9 cellular contexts compared by ENCODE assay signal in genomic region chr15:44728232-44728575, GRCh38. TPM values are rescaled to one million over a fixed set of nuclear protein-coding genes. Genes with fewer than 3 reads are reported as not detected.
DNase-seq lines count a peak whose midpoint lies in the region; ATAC-seq, FAIRE-seq and TF ChIP-seq lines count a peak whose summit lies in the region.
"Not testable (repeated sequence)": the region's sequence is repeated elsewhere in the genome, so short reads cannot be mapped to it uniquely, and the experiment has no call there.
"Had no signal": no experiment of that assay in that cellular context is flagged by ENCODE, and none has a peak within 500 bp of the region (broad histone marks: within the 10 kb centered on the region; RNA-seq: fewer than 3 reads in every experiment).

No MANE protein-coding gene starts in this region.

- H3K18ac ChIP-seq in neuronal stem cell (ENCODE audit: low read length): not testable (repeated sequence)

- H3K27ac Mint-ChIP-seq in CD4-positive, alpha-beta T cell: peak overlapping the region; percentile 99
- H3K27ac Mint-ChIP-seq in T-helper 17 cell: peak overlapping the region; percentile 99

- WGBS in neuronal stem cell (ENCODE audit: extremely low coverage in 2 of 2, insufficient read length in 2 of 2, insufficient replicate concordance in 1 of 2), 2 donors: no CpG with 5 or more reads among the region's 5 CpGs
- WGBS in suprapubic skin: 68% methylated on average over 5 of the region's 5 CpGs

- H2AK5ac ChIP-seq in neuronal stem cell (ENCODE audit: low read depth, low read length): not testable (repeated sequence)

- H3K36me3 Mint-ChIP-seq in CD4-positive, alpha-beta T cell (ENCODE audit: low read depth): peaks cover 28% of the 10 kb centered on the region
- not testable (repeated sequence) for H3K36me3 Mint-ChIP-seq in T-helper 17 cell (ENCODE audit: low read depth)

- not testable (repeated sequence) for H3K79me1 ChIP-seq in neuronal stem cell (ENCODE audit: low read depth, low read length)

- H3K4ac ChIP-seq in neuronal stem cell (ENCODE audit: low read length): not testable (repeated sequence)

- H2BK120ac ChIP-seq in neuronal stem cell (ENCODE audit: low read depth, low read length): not testable (repeated sequence)

- H2BK12ac ChIP-seq in neuronal stem cell (ENCODE audit: low read length): not testable (repeated sequence)

- H3K4me3 Mint-ChIP-seq in CD4-positive, alpha-beta T cell: peak overlapping the region; percentile 96
- peak overlapping the region; percentile 97 for H3K4me3 Mint-ChIP-seq in T-helper 17 cell

- peak overlapping the region; percentile 98 for H3K27ac ChIP-seq in CD4-positive, alpha-beta T cell (ENCODE audit: low read depth, low read length)
- H3K27ac ChIP-seq in HUES48 (ENCODE audit: low read depth, low read length): peak overlapping the region; percentile 97
- H3K27ac ChIP-seq in angular gyrus (ENCODE audit: low read depth, low read length): peak overlapping the region; percentile 99
- peak overlapping the region; percentile 99 for H3K27ac ChIP-seq in kidney (ENCODE audit: low read depth in 2 of 2, low read length in 2 of 2)
- not testable (repeated sequence) for H3K27ac ChIP-seq in neuronal stem cell (replicated peaks; ENCODE audit: low read length)
- peak overlapping the region; percentile 97 for H3K27ac ChIP-seq in suprapubic skin

- H3K9ac ChIP-seq in HUES48 (ENCODE audit: low read depth, low read length) (peak overlapping the region; percentile 28; the same call in 1 of the 2 replicates), kidney (ENCODE audit: low read length in 2 of 2) (peak overlapping the region; percentile 60 to 98)
- not testable (repeated sequence) for H3K9ac ChIP-seq in neuronal stem cell (ENCODE audit: low read depth, low read length, poor library complexity)

- not testable (repeated sequence) for H3K27me3 ChIP-seq in CD4-positive, alpha-beta T cell (ENCODE audit: control insufficient read depth, insufficient read depth, low read length); HUES48 (ENCODE audit: control insufficient read depth, insufficient read depth, low read length); neuronal stem cell (ENCODE audit: control insufficient read depth in 3 of 3, insufficient read depth in 3 of 3, low read depth in 1 of 3, low read length in 3 of 3); suprapubic skin

- H4K8ac ChIP-seq in neuronal stem cell (ENCODE audit: low read depth, low read length): not testable (repeated sequence)

- not testable (repeated sequence) for H3K23ac ChIP-seq in neuronal stem cell (ENCODE audit: low read depth, low read length, poor library complexity)

- H3K4me3 ChIP-seq in HUES48 (ENCODE audit: low read depth, low read length) (peak overlapping the region; percentile 81), epithelial cell of esophagus (ENCODE audit: low read length) (peak overlapping the region; percentile 87), kidney (ENCODE audit: low read length in 2 of 2) (peak overlapping the region; percentile 70 to 98), neuronal stem cell (ENCODE audit: low read length in 2 of 2) (peak overlapping the region in 1 of 2 donors; percentile 56), suprapubic skin (peak overlapping the region; percentile 84)

- H3K27me3 Mint-ChIP-seq in CD4-positive, alpha-beta T cell; T-helper 17 cell: not testable (repeated sequence)

- intact Hi-C loops in CD4-positive, alpha-beta T cell (cut with DNase I, micrococcal nuclease): loop anchor here in 1 of 2 experiments (1.0 kb wide), 1 partner anchor 9 kb away; no protein-coding TSS in a partner anchor
- intact Hi-C loops in kidney (cut with DNase I): not testable (repeated sequence)

- not testable (repeated sequence) for H3K9me3 ChIP-seq in CD4-positive, alpha-beta T cell (ENCODE audit: control insufficient read depth, low read length); HUES48 (ENCODE audit: control insufficient read depth, insufficient read depth, low read length); T-helper 17 cell (ENCODE audit: control insufficient read depth, low read length, poor library complexity, severe bottlenecking); kidney (ENCODE audit: control insufficient read depth in 1 of 2, low read length in 2 of 2); neuronal stem cell (replicated peaks in 1 of 2; ENCODE audit: control insufficient read depth in 2 of 2, insufficient read depth in 1 of 2, low read depth in 1 of 2, low read length in 2 of 2); suprapubic skin

- not testable (repeated sequence) for H3K14ac ChIP-seq in neuronal stem cell (ENCODE audit: low read length)

- POLR2A ChIA-PET in CD4-positive, alpha-beta T cell (lab: Charles Lee): interaction anchor here (0.8 to 38.3 kb wide), 16 partner anchors 9 to 301 kb away, joined by 3 to 4232 read pairs (median 3); partner anchors contain the start of genes B2M, PATL2, SPG11 and TRIM69

- TF ChIP-seq EP300 in suprapubic skin (IDR thresholded peaks at IDR 0.05): not testable (repeated sequence)

- peaks cover 18% of the 10 kb centered on the region for H3K4me1 ChIP-seq in HUES48 (ENCODE audit: control insufficient read depth, insufficient read depth, low read length)
- not testable (repeated sequence) for H3K4me1 ChIP-seq in kidney (ENCODE audit: control insufficient read depth in 1 of 2, insufficient read depth in 1 of 2, low read depth in 1 of 2, low read length in 2 of 2); neuronal stem cell (ENCODE audit: control insufficient read depth in 2 of 2, insufficient read depth in 1 of 2, low read depth in 1 of 2, low read length in 2 of 2)
- H3K4me1 ChIP-seq in suprapubic skin: peaks cover 56% of the 10 kb centered on the region

- H3K36me3 ChIP-seq in HUES48 (ENCODE audit: control insufficient read depth, insufficient read depth, low read length); kidney (ENCODE audit: control insufficient read depth in 1 of 2, insufficient read depth in 2 of 2, low read length in 2 of 2); suprapubic skin: not testable (repeated sequence)
- H3K36me3 ChIP-seq in neuronal stem cell (replicated peaks in 1 of 2; ENCODE audit: control insufficient read depth in 2 of 2, insufficient read depth in 2 of 2, low read length in 2 of 2): peaks cover 0 to 14% of the 10 kb centered on the region in 2 donors

- H3K4me1 Mint-ChIP-seq in CD4-positive, alpha-beta T cell (ENCODE audit: low read depth): peaks cover 88% of the 10 kb centered on the region
- H3K4me1 Mint-ChIP-seq in T-helper 17 cell: peaks cover 55% of the 10 kb centered on the region

- FAIRE-seq in kidney (lab: Jason Lieb, UNC): not testable (repeated sequence)

- TF ChIP-seq CTCF in CD4-positive, alpha-beta T cell (IDR thresholded peaks at IDR 0.05); epithelial cell of esophagus (IDR thresholded peaks at IDR 0.05; ENCODE audit: insufficient read depth, low read depth, low read length, missing control alignments); kidney (IDR thresholded peaks at IDR 0.05; ENCODE audit: borderline replicate concordance, extremely low read depth, insufficient read depth); suprapubic skin (IDR thresholded peaks at IDR 0.05): not testable (repeated sequence)

- not testable (repeated sequence) for TF ChIP-seq POLR2A in suprapubic skin (IDR thresholded peaks at IDR 0.05)

- not testable (repeated sequence) for ATAC-seq in CD4-positive, alpha-beta T cell (ENCODE audit: poor library complexity); T-helper 17 cell

- not testable (repeated sequence) for H4K91ac ChIP-seq in neuronal stem cell (ENCODE audit: low read depth, low read length, poor library complexity)

- H3K9me3 Mint-ChIP-seq in CD4-positive, alpha-beta T cell: not testable (repeated sequence)

- H3K4me2 ChIP-seq in neuronal stem cell (ENCODE audit: insufficient read depth, low read length, poor library complexity, severe bottlenecking): peak overlapping the region; percentile 95

- H2BK15ac ChIP-seq in neuronal stem cell (ENCODE audit: low read length): not testable (repeated sequence)

- DNase-seq in CD4-positive, alpha-beta T cell; T-helper 17 cell; epithelial cell of esophagus (ENCODE audit: low read depth); kidney; neuronal stem cell (ENCODE audit: low spot score); suprapubic skin (ENCODE audit: low spot score in 2 of 2): not testable (repeated sequence)

- CTCF ChIA-PET in CD4-positive, alpha-beta T cell (lab: Charles Lee): interaction anchor here (0.9 to 5.2 kb wide), 6 partner anchors 9 to 301 kb away, joined by 3 to 58 read pairs (median 26); partner anchors contain the start of genes B2M, CTDSPL2, PATL2 and SPG11

- not testable (repeated sequence) for H2BK5ac ChIP-seq in neuronal stem cell (ENCODE audit: low read length)

- peak overlapping the region; percentile 83 for H2AFZ ChIP-seq in neuronal stem cell (ENCODE audit: low read length)

RNA-seq across cellular contexts. Expression of gene TRIM69, which starts 8.1 kb away (rescaled TPM):
- total RNA-seq in CD4-positive, alpha-beta T cell: 1 to 10 TPM; 6.2 to 9.8 TPM
- total RNA-seq in T-helper 17 cell (10 to 100 TPM; 22.2 to 31.7 TPM), kidney (29.6 TPM), suprapubic skin (10 to 100 TPM in 2 of 4 donors, 1 to 10 TPM in 2; 9.1 to 10.6 (median 9.8) TPM)
- 41.2 TPM for polyA plus RNA-seq in kidney (ENCODE audit: insufficient read depth, low read depth, low replicate concordance)
- polyA plus RNA-seq in neuronal stem cell (2013, experiment 1 of 2): 0.70 TPM
- 0.46 TPM for polyA plus RNA-seq in neuronal stem cell (2013, experiment 2 of 2)

RNA-seq across cellular contexts. Expression of gene B2M, which starts 16.9 kb away (rescaled TPM):
- 1,000 to 10,000 TPM; 4,357 to 4,503 TPM for total RNA-seq in CD4-positive, alpha-beta T cell
- total RNA-seq in T-helper 17 cell (1,000 to 10,000 TPM; 6,241 to 6,591 TPM), kidney (1,898 TPM), suprapubic skin (1,000 to 10,000 TPM; 3,609 to 4,918 (median 4,073) TPM)
- polyA plus RNA-seq in kidney (ENCODE audit: insufficient read depth, low read depth, low replicate concordance): 3,515 TPM
- 81.4 TPM for polyA plus RNA-seq in neuronal stem cell (2013, experiment 1 of 2)
- polyA plus RNA-seq in neuronal stem cell (2013, experiment 2 of 2): 82.3 TPM

RNA-seq across cellular contexts. Expression of gene PATL2, which starts 17.1 kb away (rescaled TPM):
- 10 to 100 TPM; 17.4 to 21.9 TPM for total RNA-seq in CD4-positive, alpha-beta T cell
- total RNA-seq in T-helper 17 cell (10 to 100 TPM; 24.8 to 26.7 TPM), kidney (2.1 TPM), suprapubic skin (1 to 10 TPM in 1 of 4 donors, under 1 TPM in 2, not detected in 1; 0.57 to 1.2 (median 0.86) TPM)
- 0.73 TPM for polyA plus RNA-seq in kidney (ENCODE audit: insufficient read depth, low read depth, low replicate concordance)
- polyA plus RNA-seq in neuronal stem cell (2013, experiment 1 of 2): 0.49 TPM
- 0.53 TPM for polyA plus RNA-seq in neuronal stem cell (2013, experiment 2 of 2)
- total RNA-seq: renal cortical epithelial cell had no signal
